ENCODE assay signal across 8 cellular contexts in the genomic region with DNA sequence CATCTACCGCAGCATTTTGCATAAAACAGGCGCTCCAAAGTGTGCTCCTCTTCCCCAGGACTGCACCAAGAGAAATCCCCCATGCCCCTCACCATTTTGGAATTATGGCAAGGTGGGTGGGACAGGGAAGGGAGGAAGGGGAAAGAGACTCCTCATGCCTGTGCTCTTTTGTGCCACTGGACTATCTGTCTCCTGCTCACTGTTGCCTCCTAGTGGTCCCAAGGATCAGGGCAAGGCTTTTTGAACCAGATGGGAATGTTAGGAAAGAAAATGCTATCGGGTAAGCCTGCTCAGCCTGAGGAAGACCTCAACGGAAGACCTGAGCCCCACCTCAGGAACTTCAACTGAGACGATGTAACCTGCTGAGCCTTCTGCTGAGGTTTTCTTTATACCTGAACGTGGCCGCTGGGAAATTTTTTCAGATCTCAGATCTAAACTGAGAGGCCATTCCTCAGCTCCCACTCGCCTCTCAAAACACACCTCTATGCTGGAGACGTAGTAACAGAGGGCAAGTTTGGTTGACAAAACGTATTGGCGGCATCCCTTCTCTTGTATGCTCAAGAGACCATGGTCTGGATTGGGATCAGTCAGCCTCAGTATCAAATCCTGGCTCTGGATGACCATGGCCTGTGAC. TPM values are rescaled to one million over a fixed set of nuclear protein-coding genes. Genes with fewer than 3 reads are reported as not detected.
DNase-seq lines count a peak whose midpoint lies in the region; ATAC-seq and TF ChIP-seq lines count a peak whose summit lies in the region.

No MANE protein-coding gene starts in this region.

- TF ChIP-seq CTCF in MCF 10A (IDR thresholded peaks at IDR 0.05; ENCODE audit: unreplicated experiment): peak; percentile 84
- peak in 1 of 3 donors; percentile 28 for TF ChIP-seq CTCF in breast epithelium (IDR thresholded peaks at IDR 0.05)
- TF ChIP-seq CTCF in fibroblast of the aortic adventitia (IDR thresholded peaks at IDR 0.05; ENCODE audit: insufficient read depth, low read length): peak; percentile 97
- peak; percentile 51 for TF ChIP-seq CTCF in parathyroid adenoma (IDR thresholded peaks at IDR 0.05)

- CTCF ChIA-PET in MCF 10A (lab: Yijun Ruan, JAX): interaction anchor here (0.6 to 2.0 kb wide), 21 partner anchors 8 to 875 kb away, joined by 3 to 10 read pairs (median 3); no protein-coding TSS in a partner anchor

- no peak overlapping the region for H3K4me3 Mint-ChIP-seq in MCF 10A (ENCODE audit: unreplicated experiment)

- H2AFZ ChIP-seq in parathyroid adenoma: no peak overlapping the region

- H3K36me3 ChIP-seq in breast epithelium (no peaks in the 10 kb centered on the region), parathyroid adenoma (ENCODE audit: control insufficient read depth, insufficient read depth, low read length) (no peaks in the 10 kb centered on the region)

- no peaks in the 10 kb centered on the region for H3K4me1 ChIP-seq in breast epithelium
- no peaks in the 10 kb centered on the region for H3K4me1 ChIP-seq in parathyroid adenoma

- no peak overlapping the region for H3K9ac ChIP-seq in parathyroid adenoma

- TF ChIP-seq POLR2A in breast epithelium (IDR thresholded peaks at IDR 0.05): no peak

- H3K4me3 ChIP-seq in breast epithelium: no peak overlapping the region
- H3K4me3 ChIP-seq in fibroblast of the aortic adventitia (ENCODE audit: low read depth, low read length): no peak overlapping the region
- H3K4me3 ChIP-seq in parathyroid adenoma (ENCODE audit: low read depth, low read length): no peak overlapping the region

- H3K9me3 ChIP-seq in breast epithelium: no peaks in the 10 kb centered on the region
- no peaks in the 10 kb centered on the region for H3K9me3 ChIP-seq in parathyroid adenoma (ENCODE audit: control insufficient read depth, low read length)

- H3K36me3 Mint-ChIP-seq in MCF 10A (ENCODE audit: insufficient read depth, unreplicated experiment): no peaks in the 10 kb centered on the region

- H3K27me3 ChIP-seq in breast epithelium: no peaks in the 10 kb centered on the region
- no peaks in the 10 kb centered on the region for H3K27me3 ChIP-seq in parathyroid adenoma (ENCODE audit: control insufficient read depth, insufficient read depth, low read length)

- H3K27ac Mint-ChIP-seq in MCF 10A (ENCODE audit: low read depth, unreplicated experiment): no peak overlapping the region

- no peaks in the 10 kb centered on the region for H3K4me1 Mint-ChIP-seq in MCF 10A (ENCODE audit: insufficient read depth, unreplicated experiment)

- POLR2A ChIA-PET in MCF 10A (lab: Yijun Ruan, JAX): no interaction called here

- DNase-seq in MCF 10A (ENCODE audit: unreplicated experiment) (peak; percentile 79), breast epithelium (ENCODE audit: low spot score in 2 of 2) (no peak), NCI-H1694 (lab: John Stamatoyannopoulos, UW) (peak; percentile 57), fibroblast of the aortic adventitia (ENCODE audit: low read depth) (peak; percentile 60)
- peak; percentile 64 for DNase-seq in activated CD8-positive, alpha-beta memory T cell treated with anti-CD3 and anti-CD28 coated beads for 24 hours

- intact Hi-C loops in MCF 10A (cut with micrococcal nuclease): no loop called here
- intact Hi-C loops in breast epithelium (cut with DNase I; ENCODE audit: low total_unique reads): loop anchor here (2.0 kb wide), 1 partner anchor 13 kb away; no protein-coding TSS in a partner anchor

- BruUV-seq in MCF 10A (replicated peaks; lab: Mats Ljungman, UMichigan): no TSS peak

- H3K27me3 Mint-ChIP-seq in MCF 10A (ENCODE audit: insufficient read depth, unreplicated experiment): no peaks in the 10 kb centered on the region

- H3K4me2 ChIP-seq in parathyroid adenoma (ENCODE audit: low read length): no peak overlapping the region

- ATAC-seq in GM19035 (IDR thresholded peaks at IDR 0.05; ENCODE audit: unreplicated experiment): no peak
- ATAC-seq in HG03469 (IDR thresholded peaks at IDR 0.05; ENCODE audit: unreplicated experiment): no peak

- no peak overlapping the region for H3K27ac ChIP-seq in breast epithelium
- H3K27ac ChIP-seq in parathyroid adenoma: no peak overlapping the region

- no peaks in the 10 kb centered on the region for H3K79me2 ChIP-seq in parathyroid adenoma

- H3K9me3 Mint-ChIP-seq in MCF 10A (ENCODE audit: unreplicated experiment): no peaks in the 10 kb centered on the region

RNA-seq across cellular contexts. Expression of gene SPACA3, which starts 58.3 kb away (rescaled TPM):
- total RNA-seq in MCF 10A (2022) (not detected in 2 replicates), breast epithelium (not detected), fibroblast of the aortic adventitia (ENCODE audit: low replicate concordance) (not detected in 2 replicates)

Comparison
In these comparisons a context has a peak if more than half of its experiments do, and no peak if none do; other contexts are left out.
1. DNase-seq: peak in MCF 10A (single experiment), NCI-H1694 (single experiment), activated CD8-positive, alpha-beta memory T cell treated with anti-CD3 and anti-CD28 coated beads for 24 hours (single experiment) and fibroblast of the aortic adventitia (single experiment); none in breast epithelium (0 of 2).